29 cellular contexts compared by ENCODE assay signal in genomic region chr6:136528477-136528876, GRCh38.
"Had no signal": no experiment of that assay in that cellular context is flagged by ENCODE, and none has a peak within 500 bp of the region (broad histone marks: within the 10 kb centered on the region; RNA-seq: fewer than 3 reads in every experiment).

No MANE protein-coding gene starts in this region.

- H3K27ac Mint-ChIP-seq: activated naive CD8-positive, alpha-beta T cell treated with anti-CD3 and anti-CD28 coated beads, Interleukin-2, amount 50 U/mL, for 24 hours; activated T-cell treated with anti-CD3 and anti-CD28 coated beads, Interleukin-2, amount 50 U/mL, for 24 hours; activated T-helper 17 cell treated with anti-CD3 and anti-CD28 coated beads, Interleukin-2, amount 50 U/mL, for 72 hours; immature natural killer cell; naive thymus-derived CD4-positive, alpha-beta T cell had no signal

- H3K27ac ChIP-seq: colonic mucosa, left ventricle myocardium inferior, ovary, prostate gland, skin epidermis, upper lobe of left lung, vagina, VCaP had no signal

- DNase-seq: activated CD4-positive, alpha-beta T cell treated with anti-CD3 and anti-CD28 coated beads for 48 hours; activated CD4-positive, alpha-beta T cell treated with anti-CD3 and anti-CD28 coated beads, Interleukin-2, amount 50 U/mL, for 48 hours; activated CD8-positive, alpha-beta memory T cell treated with anti-CD3 and anti-CD28 coated beads, Interleukin-2, amount 50 U/mL, for 4 hours; activated gamma-delta T cell treated with Interleukin-2 at 50 U/mL for 16 hours; activated naive CD4-positive, alpha-beta T cell treated with anti-CD3 and anti-CD28 coated beads, Interleukin-2, amount 50 U/mL, for 16 hours; activated naive CD8-positive, alpha-beta T cell treated with anti-CD3 and anti-CD28 coated beads, Interleukin-2, amount 50 U/mL, for 24 hours; activated T-cell treated with anti-CD3 and anti-CD28 coated beads, Interleukin-2, amount 50 U/mL, for 24 hours; colonic mucosa; head of caudate nucleus; immature natural killer cell; left ventricle myocardium inferior; naive thymus-derived CD4-positive, alpha-beta T cell; ovary; retina; stimulated activated CD4-positive, alpha-beta T cell treated with anti-CD3 and anti-CD28 coated beads, Interleukin-12 subunit alpha, Interleukin-12 subunit beta, amount 100 ng/mL, for 4 hours; stimulated activated CD4-positive, alpha-beta T cell treated with anti-CD3 and anti-CD28 coated beads, Interleukin-4, amount 100 ng/mL, for 1 hour; stimulated activated naive CD8-positive, alpha-beta T cell treated with anti-CD3 and anti-CD28 coated beads, Interleukin-15, Interleukin-2, amounts not matched to agents 100 U/mL and 50 U/mL, for 24 hours; thyroid gland; upper lobe of left lung had no signal

- H3K9me3 Mint-ChIP-seq: activated naive CD8-positive, alpha-beta T cell treated with anti-CD3 and anti-CD28 coated beads, Interleukin-2, amount 50 U/mL, for 24 hours; activated T-cell treated with anti-CD3 and anti-CD28 coated beads, Interleukin-2, amount 50 U/mL, for 24 hours; activated T-helper 17 cell treated with anti-CD3 and anti-CD28 coated beads, Interleukin-2, amount 50 U/mL, for 72 hours; immature natural killer cell; naive thymus-derived CD4-positive, alpha-beta T cell had no signal

- H3K4me1 ChIP-seq: colonic mucosa, prostate gland had no signal

- H3K4me3 Mint-ChIP-seq: activated naive CD8-positive, alpha-beta T cell treated with anti-CD3 and anti-CD28 coated beads, Interleukin-2, amount 50 U/mL, for 24 hours; activated T-cell treated with anti-CD3 and anti-CD28 coated beads, Interleukin-2, amount 50 U/mL, for 24 hours; activated T-helper 17 cell treated with anti-CD3 and anti-CD28 coated beads, Interleukin-2, amount 50 U/mL, for 72 hours; immature natural killer cell; naive thymus-derived CD4-positive, alpha-beta T cell had no signal

- H3K9me3 ChIP-seq: colonic mucosa, left ventricle myocardium inferior, ovary, prostate gland, thyroid gland, upper lobe of left lung, vagina had no signal

- H3K4me3 ChIP-seq: colonic mucosa, left ventricle myocardium inferior, lung, ovary, prostate gland, skin epidermis, thyroid gland, upper lobe of left lung, vagina had no signal

- H3K27me3 ChIP-seq: colonic mucosa, ovary, thyroid gland, upper lobe of left lung, vagina had no signal

- H3K36me3 Mint-ChIP-seq: immature natural killer cell; naive thymus-derived CD4-positive, alpha-beta T cell had no signal

- ATAC-seq: activated CD4-positive, CD25-positive, alpha-beta regulatory T cell treated with anti-CD3 and anti-CD28 coated beads, Interleukin-2, amount 50 U/mL, for 24 hours; activated naive CD8-positive, alpha-beta T cell treated with anti-CD3 and anti-CD28 coated beads, Interleukin-2, amount 50 U/mL, for 24 hours; activated T-helper 17 cell treated with anti-CD3 and anti-CD28 coated beads, Interleukin-2, amount 50 U/mL, for 72 hours; naive thymus-derived CD4-positive, alpha-beta T cell; sciatic nerve; stimulated activated naive CD8-positive, alpha-beta T cell treated with anti-CD3 and anti-CD28 coated beads, Interleukin-15, Interleukin-2, amounts not matched to agents 100 U/mL and 50 U/mL, for 24 hours had no signal

- FAIRE-seq: bronchial epithelial cell, endothelial cell of umbilical vein had no signal

- H3K36me3 ChIP-seq: colonic mucosa, left ventricle myocardium inferior, ovary, prostate gland, thyroid gland, upper lobe of left lung, vagina had no signal
